22 cellular contexts compared by ENCODE assay signal in genomic region chr10:89236221-89236620, GRCh38. TPM values are rescaled to one million over a fixed set of nuclear protein-coding genes. Genes with fewer than 3 reads are reported as not detected.
DNase-seq lines count a peak whose midpoint lies in the region; ATAC-seq and TF ChIP-seq lines count a peak whose summit lies in the region.
"Had no signal": no experiment of that assay in that cellular context is flagged by ENCODE, and none has a peak within 500 bp of the region (broad histone marks: within the 10 kb centered on the region; RNA-seq: fewer than 3 reads in every experiment).

No MANE protein-coding gene starts in this region.

- H3K27me3 ChIP-seq in suprapubic skin, result no peaks in the 10 kb centered on the region
- H3K27me3 ChIP-seq: MG63, SJCRH30 had no signal

- H3K27ac ChIP-seq in suprapubic skin, result no peak overlapping the region
- H3K27ac ChIP-seq: PC-9, SJCRH30 had no signal

- H3K9me3 ChIP-seq in suprapubic skin, result no peaks in the 10 kb centered on the region
- H3K9me3 ChIP-seq: MG63, SJCRH30 had no signal

- no peak for TF ChIP-seq EP300 in suprapubic skin (IDR thresholded peaks at IDR 0.05)

- no peaks in the 10 kb centered on the region for H3K27me3 Mint-ChIP-seq in dendritic cell treated with granulocyte-macrophage colony-stimulating factor and Interleukin-4, amounts not matched to agents 40 ng/mL and 50 ng/mL, for 4 days
- peaks cover 5% of the 10 kb centered on the region for H3K27me3 Mint-ChIP-seq in endothelial cell (ENCODE audit: unreplicated experiment)
- H3K27me3 Mint-ChIP-seq: CD4-positive, alpha-beta T cell had no signal

- H3K4me1 Mint-ChIP-seq in dendritic cell treated with granulocyte-macrophage colony-stimulating factor and Interleukin-4, amounts not matched to agents 40 ng/mL and 50 ng/mL, for 4 days (ENCODE audit: low read depth), result peaks cover 85% of the 10 kb centered on the region
- peaks cover 21% of the 10 kb centered on the region for H3K4me1 Mint-ChIP-seq in endothelial cell (ENCODE audit: unreplicated experiment)

- DNase-seq in AG09319 (ENCODE audit: extremely low read depth, low read depth), result peak; percentile 84
- peak; percentile 86 for DNase-seq in GM04504 (ENCODE audit: low read depth)
- DNase-seq in foreskin fibroblast, result peak; percentile 68 to 85
- no peak for DNase-seq in NCI-H2107 (lab: John Stamatoyannopoulos, UW)
- DNase-seq in suprapubic skin (ENCODE audit: low spot score in 2 of 2), result no peak
- no peak for DNase-seq in endothelial cell (ENCODE audit: low spot score)
- DNase-seq: AML-193; Calu3; CD4-positive, alpha-beta T cell; IMR-90; Karpas-422; MG63; NCI-H1092; NCI-H146; NCI-H2081; NCI-H510A treated with DMSO at 0.1 percent for 48 hours; PC-9; SJCRH30 had no signal

- H3K9me3 Mint-ChIP-seq in dendritic cell treated with granulocyte-macrophage colony-stimulating factor and Interleukin-4, amounts not matched to agents 40 ng/mL and 50 ng/mL, for 4 days, result no peaks in the 10 kb centered on the region
- no peaks in the 10 kb centered on the region for H3K9me3 Mint-ChIP-seq in endothelial cell (ENCODE audit: unreplicated experiment)
- H3K9me3 Mint-ChIP-seq: CD4-positive, alpha-beta T cell had no signal

- WGBS in suprapubic skin, result 59% methylated on average over 3 of the region's 3 CpGs

- H3K27ac Mint-ChIP-seq in dendritic cell treated with granulocyte-macrophage colony-stimulating factor and Interleukin-4, amounts not matched to agents 40 ng/mL and 50 ng/mL, for 4 days, result peak overlapping the region; percentile 90
- no peak overlapping the region for H3K27ac Mint-ChIP-seq in endothelial cell (ENCODE audit: unreplicated experiment)
- H3K27ac Mint-ChIP-seq: CD4-positive, alpha-beta T cell had no signal

- intact Hi-C loops in dendritic cell treated with granulocyte-macrophage colony-stimulating factor and Interleukin-4, amounts not matched to agents 40 ng/mL and 50 ng/mL, for 4 days (cut with micrococcal nuclease), result no loop called here

- ATAC-seq in GM21576 (IDR thresholded peaks at IDR 0.05; ENCODE audit: unreplicated experiment), result no peak
- ATAC-seq: GM12878 had no signal

- TF ChIP-seq CTCF in AG09319 (IDR thresholded peaks at IDR 0.05; ENCODE audit: low read depth, low read length), result no peak
- no peak for TF ChIP-seq CTCF in foreskin fibroblast (IDR thresholded peaks at IDR 0.05; ENCODE audit: low read depth, low read length)
- TF ChIP-seq CTCF in suprapubic skin (IDR thresholded peaks at IDR 0.05), result no peak
- no peak for TF ChIP-seq CTCF in endothelial cell (IDR thresholded peaks at IDR 0.05; ENCODE audit: unreplicated experiment)

- H3K4me3 Mint-ChIP-seq in dendritic cell treated with granulocyte-macrophage colony-stimulating factor and Interleukin-4, amounts not matched to agents 40 ng/mL and 50 ng/mL, for 4 days, result no peak overlapping the region
- no peak overlapping the region for H3K4me3 Mint-ChIP-seq in endothelial cell (ENCODE audit: unreplicated experiment)
- H3K4me3 Mint-ChIP-seq: CD4-positive, alpha-beta T cell had no signal

- H3K36me3 Mint-ChIP-seq in dendritic cell treated with granulocyte-macrophage colony-stimulating factor and Interleukin-4, amounts not matched to agents 40 ng/mL and 50 ng/mL, for 4 days (ENCODE audit: low read depth), result peaks cover 83% of the 10 kb centered on the region
- H3K36me3 Mint-ChIP-seq in endothelial cell (ENCODE audit: low read depth, unreplicated experiment), result peaks cover 15% of the 10 kb centered on the region

- peaks cover 8% of the 10 kb centered on the region for H3K36me3 ChIP-seq in suprapubic skin
- H3K36me3 ChIP-seq: SJCRH30 had no signal

- H3K4me3 ChIP-seq in foreskin fibroblast (ENCODE audit: low read depth in 1 of 2, low read length in 2 of 2) (no peak overlapping the region), suprapubic skin (no peak overlapping the region)
- H3K4me3 ChIP-seq: GM12878, MG63, PC-9, SJCRH30 had no signal

- peaks cover 22% of the 10 kb centered on the region for H3K4me1 ChIP-seq in suprapubic skin
- H3K4me1 ChIP-seq: SJCRH30 had no signal

- no peak for TF ChIP-seq POLR2A in suprapubic skin (IDR thresholded peaks at IDR 0.05)

RNA-seq across cellular contexts. Expression of gene LIPA, which starts 15.4 kb away (rescaled TPM):
- 10 to 100 TPM; 15.6 to 21.2 (median 18.8) TPM for total RNA-seq in suprapubic skin
- total RNA-seq in endothelial cell (ENCODE audit: unreplicated experiment), result 84.2 TPM

RNA-seq across cellular contexts. Expression of gene CH25H, which starts 29.1 kb away (rescaled TPM):
- total RNA-seq in suprapubic skin (1 to 10 TPM in 2 of 4 donors, under 1 TPM in 2; 0.68 to 4.2 (median 1.1) TPM), endothelial cell (ENCODE audit: unreplicated experiment) (10.0 TPM)
- total RNA-seq: Calu3, GM12878, HT-29, PC-9 had no signal

Comparison
In these comparisons a context has a peak if more than half of its experiments do, and no peak if none do; other contexts are left out.
1. DNase-seq: peak in AG09319 (single experiment), GM04504 (single experiment) and foreskin fibroblast (2 of 2); none in NCI-H2107 (single experiment), suprapubic skin (0 of 2) and endothelial cell (single experiment).